In the genomic region with DNA sequence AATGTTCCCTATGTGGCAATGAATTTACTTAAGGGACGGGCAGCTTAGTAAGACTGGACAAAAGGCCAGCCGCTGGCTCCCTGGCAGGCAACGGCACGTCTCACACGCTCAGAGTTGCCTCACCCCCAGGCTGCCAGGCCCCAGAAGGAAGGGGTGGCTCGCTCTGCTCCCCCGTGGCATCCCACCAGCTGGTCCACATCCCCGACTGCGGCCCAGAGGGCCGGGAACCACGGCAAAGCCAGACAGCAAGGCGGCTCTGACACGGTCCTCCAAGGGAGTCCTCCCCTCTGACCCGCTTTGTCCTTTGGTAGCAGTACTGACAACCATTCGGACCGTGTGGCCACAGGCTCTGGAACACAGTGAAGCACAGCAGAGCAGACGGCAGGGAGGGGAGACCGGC, we compare ENCODE assay signal across 22 cellular contexts.
"Had no signal": no experiment of that assay in that cellular context is flagged by ENCODE, and none has a peak within 500 bp of the region (broad histone marks: within the 10 kb centered on the region; RNA-seq: fewer than 3 reads in every experiment).

No MANE protein-coding gene starts in this region.

- H3K9me3 Mint-ChIP-seq: activated T-cell treated with anti-CD3 and anti-CD28 coated beads, Interleukin-2, amount 50 U/mL, for 24 hours; activated T-helper 2 cell treated with anti-CD3 and anti-CD28 coated beads, Interferon-gamma antibody, Interleukin-2, Interleukin-4, amounts not matched to agents 10 μg/mL and 5 μg/mL and 100 μg/mL, durations not matched to agents 14 hours and 24 hours and 36 hours; central memory CD8-positive, alpha-beta T cell; effector memory CD8-positive, alpha-beta T cell; nephron had no signal

- H3K27me3 Mint-ChIP-seq: activated naive CD8-positive, alpha-beta T cell; activated T-cell treated with anti-CD3 and anti-CD28 coated beads, Interleukin-2, amount 50 U/mL, for 24 hours; central memory CD8-positive, alpha-beta T cell; effector memory CD8-positive, alpha-beta T cell had no signal

- H3K4me3 Mint-ChIP-seq: activated naive CD8-positive, alpha-beta T cell; activated T-cell treated with anti-CD3 and anti-CD28 coated beads, Interleukin-2, amount 50 U/mL, for 24 hours; central memory CD8-positive, alpha-beta T cell; effector memory CD8-positive, alpha-beta T cell; nephron had no signal

- FAIRE-seq: astrocyte, pancreas had no signal

- H3K27me3 ChIP-seq: colonic mucosa, dorsolateral prefrontal cortex, pancreas, upper lobe of left lung had no signal

- H3K4me1 Mint-ChIP-seq: central memory CD8-positive, alpha-beta T cell had no signal

- H3K27ac ChIP-seq: colonic mucosa, dorsolateral prefrontal cortex, pancreas, psoas muscle, upper lobe of left lung had no signal

- H3K9me3 ChIP-seq: colonic mucosa, pancreas, psoas muscle, upper lobe of left lung had no signal

- DNase-seq: activated CD8-positive, alpha-beta memory T cell treated with anti-CD3 and anti-CD28 coated beads for 24 hours; activated CD8-positive, alpha-beta memory T cell treated with anti-CD3 and anti-CD28 coated beads, Interleukin-2, amount 50 U/mL, for 4 hours; activated naive CD4-positive, alpha-beta T cell; activated T-cell treated with anti-CD3 and anti-CD28 coated beads, Interleukin-2, amount 50 U/mL, for 24 hours; colonic mucosa; effector memory CD8-positive, alpha-beta T cell; foreskin melanocyte; left ventricle myocardium superior; mammary epithelial cell; pancreas; psoas muscle; stimulated activated CD4-positive, alpha-beta T cell treated with anti-CD3 and anti-CD28 coated beads, Interleukin-4, amount 100 ng/mL, for 24 hours; stimulated activated naive CD8-positive, alpha-beta T cell treated with anti-CD3 and anti-CD28 coated beads, Interleukin-15, Interleukin-2, amounts not matched to agents 100 U/mL and 50 U/mL, for 24 hours; T-helper 9 cell had no signal

- H3K36me3 ChIP-seq: colonic mucosa, pancreas had no signal

- H3K4me3 ChIP-seq: colonic mucosa, dorsolateral prefrontal cortex, pancreas, psoas muscle, upper lobe of left lung had no signal

- H3K27ac Mint-ChIP-seq: activated naive CD8-positive, alpha-beta T cell; activated T-cell treated with anti-CD3 and anti-CD28 coated beads, Interleukin-2, amount 50 U/mL, for 24 hours; activated T-helper 2 cell treated with anti-CD3 and anti-CD28 coated beads, Interferon-gamma antibody, Interleukin-2, Interleukin-4, amounts not matched to agents 10 μg/mL and 5 μg/mL and 100 μg/mL, durations not matched to agents 14 hours and 24 hours and 36 hours had no signal

- ATAC-seq: effector memory CD8-positive, alpha-beta T cell; esophagus mucosa; left ventricle myocardium superior; psoas muscle; stimulated activated naive CD8-positive, alpha-beta T cell treated with anti-CD3 and anti-CD28 coated beads, Interleukin-15, Interleukin-2, amounts not matched to agents 100 U/mL and 50 U/mL, for 24 hours had no signal

- H3K4me1 ChIP-seq: colonic mucosa, pancreas, psoas muscle had no signal
